ENCODE assay signal across 1 cellular context in the genomic region with DNA sequence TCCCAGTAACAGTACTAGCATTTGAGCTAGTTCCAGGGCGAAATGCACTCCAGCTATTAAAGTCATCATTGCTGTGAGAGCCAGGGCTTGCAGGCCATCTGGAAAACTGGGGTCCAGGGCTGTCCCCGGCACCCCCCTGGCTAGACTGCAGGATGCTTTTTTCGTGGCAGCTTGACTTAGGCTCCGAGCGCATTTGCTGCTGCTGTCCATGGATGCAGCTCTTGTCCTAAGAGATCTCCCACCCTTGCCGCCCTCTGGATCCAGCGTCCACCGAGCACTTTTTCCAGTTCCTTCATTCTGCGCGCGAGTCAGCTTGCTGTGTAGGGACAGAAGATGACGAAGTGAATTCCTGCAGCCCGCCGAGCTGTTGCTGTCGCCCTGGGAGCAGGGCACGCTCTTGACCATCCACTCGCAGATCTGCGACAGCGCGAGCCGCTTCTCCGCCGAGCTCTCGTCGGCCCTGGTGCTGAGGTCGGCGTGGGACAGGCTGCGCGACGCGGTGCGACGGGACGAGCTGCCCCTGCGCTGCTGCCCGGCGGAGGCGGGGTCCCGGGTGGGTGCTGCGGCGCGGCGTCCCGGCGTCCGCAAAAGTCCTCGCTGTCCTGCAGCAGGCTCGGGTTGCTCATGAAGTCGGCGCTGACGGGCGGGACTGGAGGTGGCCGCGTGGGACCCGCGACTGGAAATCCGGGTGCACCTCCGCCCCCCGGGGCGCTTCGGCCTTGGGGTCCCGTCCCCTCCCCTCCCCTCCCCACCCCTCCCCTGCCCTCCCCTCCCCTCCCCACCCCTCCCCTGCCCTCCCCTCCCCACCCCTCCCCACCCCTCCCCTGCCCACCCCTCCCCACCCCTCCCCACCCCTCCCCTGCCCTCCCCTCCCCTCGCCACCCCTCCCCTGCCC.
TF ChIP-seq lines count a peak whose summit lies in the region.

No MANE protein-coding gene starts in this region.

TF ChIP-seq in neural cell, 6 proteins besides CTCF, POLR2A, EP300 and RAD21 (continued from another document):
- no peak for TF ChIP-seq SMC3 (conservative IDR thresholded peaks at IDR 0.05; ENCODE audit: poor library complexity)
- TF ChIP-seq POLR2AphosphoS5 (IDR thresholded peaks at IDR 0.05) = no peak
- TF ChIP-seq EZH2 (IDR thresholded peaks at IDR 0.05; ENCODE audit: borderline replicate concordance, insufficient read depth, low read length, poor library complexity, severe bottlenecking) = no peak
